ENCODE assay signal across 25 cellular contexts in genomic region chr12:3432868-3433267, GRCh38. TPM values are rescaled to one million over a fixed set of nuclear protein-coding genes. Genes with fewer than 3 reads are reported as not detected.
"Had no signal": no experiment of that assay in that cellular context is flagged by ENCODE, and none has a peak within 500 bp of the region (broad histone marks: within the 10 kb centered on the region; RNA-seq: fewer than 3 reads in every experiment).

No MANE protein-coding gene starts in this region.

- ATAC-seq: left cardiac atrium; right cardiac atrium; stimulated activated naive CD8-positive, alpha-beta T cell treated with anti-CD3 and anti-CD28 coated beads, Interleukin-15, amount 100 ng/mL, for 72 hours had no signal

- FAIRE-seq: TTC549 had no signal

- H3K9me3 Mint-ChIP-seq: activated T-cell treated with anti-CD3 and anti-CD28 coated beads, Interleukin-2, amount 50 U/mL, for 24 hours had no signal

- H3K4me3 Mint-ChIP-seq: activated naive CD8-positive, alpha-beta T cell treated with anti-CD3 and anti-CD28 coated beads for 36 hours; activated T-cell treated with anti-CD3 and anti-CD28 coated beads, Interleukin-2, amount 50 U/mL, for 24 hours; nephron; stimulated activated naive CD8-positive, alpha-beta T cell treated with anti-CD3 and anti-CD28 coated beads, Interleukin-15, amount 100 ng/mL, for 72 hours had no signal

- H3K27me3 ChIP-seq: breast epithelium, colonic mucosa had no signal

- H3K27ac ChIP-seq: breast epithelium, heart right ventricle, parathyroid adenoma, skin epidermis, tibial artery had no signal

- H3K36me3 ChIP-seq: breast epithelium, colonic mucosa, heart right ventricle, tibial artery had no signal

- H3K4me1 ChIP-seq: breast epithelium, heart right ventricle, parathyroid adenoma, tibial artery had no signal

- H3K27ac Mint-ChIP-seq: activated naive CD8-positive, alpha-beta T cell treated with anti-CD3 and anti-CD28 coated beads for 36 hours; activated T-cell treated with anti-CD3 and anti-CD28 coated beads, Interleukin-2, amount 50 U/mL, for 24 hours; nephron had no signal

- H3K4me3 ChIP-seq: breast epithelium, colonic mucosa, heart right ventricle, skin epidermis, tibial artery had no signal

- H3K9ac ChIP-seq: parathyroid adenoma had no signal

- DNase-seq: activated CD8-positive, alpha-beta memory T cell treated with anti-CD3 and anti-CD28 coated beads for 24 hours; activated CD8-positive, alpha-beta memory T cell treated with anti-CD3 and anti-CD28 coated beads, Interleukin-2, amount 50 U/mL, for 4 hours; activated naive CD4-positive, alpha-beta T cell treated with Interleukin-2 at 50 U/mL for 16 hours; activated naive CD8-positive, alpha-beta T cell treated with anti-CD3 and anti-CD28 coated beads for 36 hours; activated T-cell treated with anti-CD3 and anti-CD28 coated beads, Interleukin-2, amount 50 U/mL, for 24 hours; heart right ventricle; left cardiac atrium; nucleus accumbens; right cardiac atrium; stimulated activated CD4-positive, alpha-beta T cell treated with anti-CD3 and anti-CD28 coated beads, Interleukin-1b, Interleukin-23, amount 100 ng/mL, for 48 hours; stimulated activated naive CD8-positive, alpha-beta T cell treated with anti-CD3 and anti-CD28 coated beads, Interleukin-15, amount 100 ng/mL, for 72 hours; tibial artery had no signal

- H3K79me2 ChIP-seq: parathyroid adenoma had no signal

- H3K9me3 ChIP-seq: breast epithelium, colonic mucosa, heart right ventricle had no signal

- H3K4me1 Mint-ChIP-seq: nephron had no signal

RNA-seq across cellular contexts. Expression of gene PRMT8, which starts 58.1 kb away (rescaled TPM):
- total RNA-seq: activated naive CD8-positive, alpha-beta T cell treated with anti-CD3 and anti-CD28 coated beads for 36 hours; breast epithelium; colonic mucosa; epithelial cell of proximal tubule; fibroblast of villous mesenchyme; liver; mononuclear cell; myocyte; pulmonary artery endothelial cell; ureter had no signal
- polyA plus RNA-seq: liver had no signal
